ENCODE assay signal across 19 cellular contexts in the genomic region with DNA sequence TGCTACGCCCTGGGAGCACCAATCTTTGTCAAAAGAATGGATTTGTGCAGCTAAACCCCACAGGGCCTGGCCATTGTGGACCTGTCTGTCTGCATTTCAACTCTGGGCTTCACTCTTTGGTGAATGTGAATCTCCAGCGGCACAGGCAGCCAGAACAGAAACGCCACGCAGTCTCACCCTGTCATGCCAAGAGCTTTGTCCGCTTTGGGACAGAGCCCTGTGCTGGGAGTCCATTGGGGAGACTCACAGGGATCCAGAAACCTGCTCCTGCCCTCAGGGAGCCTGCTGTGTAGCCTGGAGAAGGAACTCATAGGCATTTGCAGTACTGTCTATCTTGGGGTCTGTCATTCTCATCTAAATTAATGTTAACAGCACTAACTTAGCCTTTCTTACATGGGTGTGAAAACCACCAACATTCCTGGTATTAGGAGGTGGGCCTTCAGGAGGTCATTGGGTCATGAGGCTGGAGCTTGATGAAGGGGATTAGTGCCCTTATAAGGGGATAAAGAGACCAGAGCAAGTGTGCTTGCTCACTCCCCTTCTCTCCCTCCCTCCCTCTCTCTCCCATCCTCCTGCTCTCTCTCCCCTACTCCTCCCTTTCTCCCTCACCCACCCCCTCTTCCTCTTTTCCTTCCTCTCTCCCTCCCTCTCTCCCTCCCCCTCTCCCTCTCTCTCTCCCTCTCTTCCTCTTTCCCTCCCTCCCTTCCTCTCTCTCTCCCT. TPM values are rescaled to one million over a fixed set of nuclear protein-coding genes. Genes with fewer than 3 reads are reported as not detected.
A peak's percentile ranks its signal among the peaks of the same experiment; 100 is the strongest.
DNase-seq lines count a peak whose midpoint lies in the region; ATAC-seq, FAIRE-seq and TF ChIP-seq lines count a peak whose summit lies in the region.
"Had no signal": no experiment of that assay in that cellular context is flagged by ENCODE, and none has a peak within 500 bp of the region (broad histone marks: within the 10 kb centered on the region; RNA-seq: fewer than 3 reads in every experiment).

No MANE protein-coding gene starts in this region.

- H3K56ac ChIP-seq in mesendoderm (ENCODE audit: low read length): no peak overlapping the region

- no TSS peak for BruUV-seq in HepG2 (replicated peaks; lab: Mats Ljungman, UMichigan)

- DNase-seq in HepG2 (ENCODE audit: low spot score): no peak
- no peak for DNase-seq in right lobe of liver
- DNase-seq in caudate nucleus (lab: John Stamatoyannopoulos, UW): no peak
- DNase-seq in mesendoderm: peak; percentile 60
- no peak for DNase-seq in right cardiac atrium
- DNase-seq in dermis blood vessel endothelial cell: no peak
- DNase-seq in inferior parietal cortex (ENCODE audit: extremely low spot score): no peak
- DNase-seq: COR-L47, MV-4-11, NCI-H1436, NCI-H2081, NCI-H524, SJCRH30 had no signal

- H2BK120ac ChIP-seq in mesendoderm (ENCODE audit: low read depth, low read length): no peak overlapping the region

- no peaks in the 10 kb centered on the region for H4K20me1 ChIP-seq in HepG2 (ENCODE audit: insufficient read depth, low read length)

- H3K36me3 ChIP-seq in HepG2 (replicated peaks in 1 of 2; ENCODE audit: control insufficient read depth in 1 of 2, insufficient read depth in 2 of 2, low read length in 2 of 2) (peaks cover 5 to 46% of the 10 kb centered on the region in 2 experiments; a peak in 3 of 5 replicates), right lobe of liver (no peaks in the 10 kb centered on the region), mesendoderm (ENCODE audit: control insufficient read depth, insufficient read depth, low read length) (peaks cover 1% of the 10 kb centered on the region)
- H3K36me3 ChIP-seq: SJCRH30 had no signal

- no peak overlapping the region for H3K4me3 ChIP-seq in HepG2 (replicated peaks in 1 of 3; ENCODE audit: insufficient read depth in 1 of 3, low read depth in 2 of 3, low read length in 3 of 3)
- no peak overlapping the region for H3K4me3 ChIP-seq in right lobe of liver
- H3K4me3 ChIP-seq in mesendoderm (ENCODE audit: low read length): no peak overlapping the region
- H3K4me3 ChIP-seq in right cardiac atrium (ENCODE audit: low read length): no peak overlapping the region
- H3K4me3 ChIP-seq: SJCRH30 had no signal

- no peak overlapping the region for H3K4ac ChIP-seq in mesendoderm (ENCODE audit: low read depth, low read length)

- no peak for TF ChIP-seq RAD21 in HepG2 (CRISPR knock-in tag; IDR thresholded peaks at IDR 0.05)

- no peak; the same call in 2 of the 3 replicates for ATAC-seq in HepG2
- no peak for ATAC-seq in right lobe of liver
- no peak for ATAC-seq in right cardiac atrium
- no peak for ATAC-seq in GM21447 (IDR thresholded peaks at IDR 0.05; ENCODE audit: unreplicated experiment)

- FAIRE-seq in HepG2 (lab: Jason Lieb, UNC): no peak
- FAIRE-seq: A204.1, GM12892 had no signal

- no peak overlapping the region for H2AFZ ChIP-seq in HepG2 (ENCODE audit: low read length)

- no peaks in the 10 kb centered on the region for H3K79me1 ChIP-seq in mesendoderm (ENCODE audit: low read length)

- peak overlapping the region; percentile 16 for H2AK5ac ChIP-seq in mesendoderm (ENCODE audit: low read length)

- no peaks in the 10 kb centered on the region for H3K4me1 ChIP-seq in HepG2 (ENCODE audit: insufficient read depth, low read length)
- no peaks in the 10 kb centered on the region for H3K4me1 ChIP-seq in right lobe of liver
- peaks cover 15% of the 10 kb centered on the region for H3K4me1 ChIP-seq in mesendoderm (ENCODE audit: control insufficient read depth, low read depth, low read length)
- H3K4me1 ChIP-seq in right cardiac atrium (ENCODE audit: control insufficient read depth, insufficient read depth, low read length): peaks cover 4% of the 10 kb centered on the region

- no peaks in the 10 kb centered on the region for H3K79me2 ChIP-seq in HepG2 (ENCODE audit: insufficient read depth, low read length)
- H3K79me2 ChIP-seq in mesendoderm (ENCODE audit: control insufficient read depth, insufficient read depth, low read length): no peaks in the 10 kb centered on the region

- H3K27ac ChIP-seq in HepG2 (ENCODE audit: extremely low read length, insufficient read depth, low read length) (no peak overlapping the region), right lobe of liver (no peak overlapping the region), caudate nucleus (ENCODE audit: low read depth, low read length) (peak overlapping the region; percentile 78), mesendoderm (ENCODE audit: low read depth, low read length) (no peak overlapping the region), right cardiac atrium (ENCODE audit: low read length) (no peak overlapping the region)
- H3K27ac ChIP-seq: HL-60, RWPE1, SJCRH30 had no signal

- H3K27me3 ChIP-seq in HepG2 (ENCODE audit: control insufficient read depth in 1 of 2, insufficient read depth in 2 of 2, low read length in 2 of 2) (no peaks in the 10 kb centered on the region), right lobe of liver (no peaks in the 10 kb centered on the region), mesendoderm (ENCODE audit: insufficient read depth, low read length, poor library complexity) (no peaks in the 10 kb centered on the region), right cardiac atrium (ENCODE audit: control insufficient read depth, insufficient read depth) (no peaks in the 10 kb centered on the region)
- H3K27me3 ChIP-seq: SJCRH30 had no signal

- H2BK15ac ChIP-seq in mesendoderm (replicated peaks; ENCODE audit: low read depth): no peak overlapping the region

- TF ChIP-seq EP300 in HepG2 (IDR thresholded peaks at IDR 0.05; ENCODE audit: low read depth in 2 of 2, low read length in 2 of 2) (no peak), HepG2 (CRISPR knock-in tag; IDR thresholded peaks at IDR 0.05; ENCODE audit: borderline replicate concordance) (no peak)

- H3K9ac ChIP-seq in HepG2 (ENCODE audit: insufficient read depth, low read depth, low read length): no peak overlapping the region
- H3K9ac ChIP-seq in mesendoderm (ENCODE audit: low read length): no peak overlapping the region

- TF ChIP-seq CTCF in HepG2 (CRISPR knock-in tag; IDR thresholded peaks at IDR 0.05) (no peak), right lobe of liver (IDR thresholded peaks at IDR 0.05) (no peak)

- H4K5ac ChIP-seq in mesendoderm (ENCODE audit: low read length): no peak overlapping the region

- POLR2A ChIA-PET in HepG2 (lab: Yijun Ruan, JAX): no interaction called here

- peak overlapping the region; percentile 9 for H2BK5ac ChIP-seq in mesendoderm (ENCODE audit: low read length)

- H3K18ac ChIP-seq in mesendoderm (ENCODE audit: low read length): no peak overlapping the region

- CTCF ChIA-PET in HepG2 (lab: Yijun Ruan, JAX; ENCODE audit: low intra/inter-chr PET ratio, low total read pairs): no interaction called here

- 96% methylated on average over 4 of the region's 5 CpGs for WGBS in HepG2 (ENCODE audit: low lambda C conversion rate)
- WGBS in right lobe of liver (ENCODE audit: insufficient coverage, low coverage, low lambda C conversion rate, missing lambda C conversion rate): no CpG with 5 or more reads among the region's 5 CpGs
- WGBS in mesendoderm (ENCODE audit: extremely low coverage, insufficient coverage, low lambda C conversion rate): no CpG with 5 or more reads among the region's 5 CpGs
- WGBS in right cardiac atrium: 96% methylated on average over 5 of the region's 5 CpGs

- H3K9me3 ChIP-seq in HepG2 (ENCODE audit: low read length) (no peaks in the 10 kb centered on the region), right lobe of liver (no peaks in the 10 kb centered on the region), right cardiac atrium (ENCODE audit: control insufficient read depth, low read length) (no peaks in the 10 kb centered on the region)
- H3K9me3 ChIP-seq: SJCRH30 had no signal

- in situ Hi-C loops in HepG2 (cut with HindIII; ENCODE audit: extremely low pct_ligation_motif_present, low pct_unique_long_range_greater_than_20kb): no loop called here

- H3K4me2 ChIP-seq in HepG2 (ENCODE audit: low read depth, low read length): no peak overlapping the region
- H3K4me2 ChIP-seq in mesendoderm (ENCODE audit: low read length): no peak overlapping the region

- intact Hi-C loops in HepG2 (cut with micrococcal nuclease; ENCODE audit: unreplicated experiment) (no loop called here), right lobe of liver (cut with DNase I) (no loop called here), right cardiac atrium (cut with DNase I) (loop anchor here in 1 of 4 donors (10.0 kb wide), 1 partner anchor 48 kb away; no protein-coding TSS in a partner anchor)

- H4K8ac ChIP-seq in mesendoderm (ENCODE audit: low read depth, low read length): no peak overlapping the region

- H3K23ac ChIP-seq in mesendoderm (ENCODE audit: low read length): no peak overlapping the region

- TF ChIP-seq POLR2A in HepG2 (IDR thresholded peaks at IDR 0.05; ENCODE audit: insufficient read depth in 1 of 2, low read depth in 2 of 2, low read length in 2 of 2) (no peak), right lobe of liver (IDR thresholded peaks at IDR 0.05) (no peak)

RNA-seq across cellular contexts. Expression of gene CDRT4, which starts 25.8 kb away (rescaled TPM):
- total RNA-seq in HepG2 (2016; rRNA removed; fragmentation: Illumina TruSeq; extraction: Trizol) (1.9 and 5.8 TPM in 2 replicates), right lobe of liver (1 to 10 TPM in 3 of 6 experiments, under 1 TPM in 3; 0.43 to 3.3 (median 1.3) TPM), right cardiac atrium (1 to 10 TPM; 1.4 to 3.6 (median 2.3) TPM), dermis blood vessel endothelial cell (0.93 and 1.9 TPM in 2 replicates)
- total RNA-seq in HepG2 (2016; cell fraction: cytosol; rRNA removed; fragmentation: Illumina TruSeq; extraction: Trizol; ENCODE audit: low read depth): 2.1 and 2.8 TPM in 2 replicates
- total RNA-seq in HepG2 (2016; cell fraction: insoluble cytoplasmic fraction; rRNA removed; fragmentation: Illumina TruSeq; extraction: Trizol): 2.8 and 3.9 TPM in 2 replicates
- 0.93 and 2.2 TPM in 2 replicates for total RNA-seq in HepG2 (2016; cell fraction: membrane; rRNA removed; fragmentation: Illumina TruSeq; extraction: Trizol)
- total RNA-seq in HepG2 (2016; cell fraction: nucleus; rRNA removed; fragmentation: Illumina TruSeq; extraction: Trizol): 6.2 and 8.3 TPM in 2 replicates
- polyA plus RNA-seq in HepG2 (2011; rRNA removed) (12.1 and 12.8 TPM in 2 replicates), right cardiac atrium (2.7 TPM)
- 1.4 and 2.4 TPM in 2 replicates for polyA plus RNA-seq in HepG2 (2011; cell fraction: cytosol; rRNA removed)
- polyA plus RNA-seq in HepG2 (2011; cell fraction: nucleus; rRNA removed): 85.1 and 85.9 TPM in 2 replicates
- polyA plus RNA-seq in HepG2 (2012): 4.8 and 8.8 TPM in 2 replicates
- polyA plus RNA-seq in HepG2 (2016; cell fraction: cytosol; fragmentation: Illumina TruSeq; extraction: Trizol; ENCODE audit: low read depth): 0.59 and 0.97 TPM in 2 replicates
- polyA plus RNA-seq in HepG2 (2016; cell fraction: insoluble cytoplasmic fraction; fragmentation: Illumina TruSeq; extraction: Trizol; ENCODE audit: low read depth): 1.7 and 2.7 TPM in 2 replicates
- polyA plus RNA-seq in HepG2 (2016; cell fraction: membrane; fragmentation: Illumina TruSeq; extraction: Trizol; ENCODE audit: low read depth): 2.3 and 2.4 TPM in 2 replicates
- polyA plus RNA-seq in HepG2 (2016; cell fraction: nucleus; fragmentation: Illumina TruSeq; extraction: Trizol; ENCODE audit: insufficient read depth, low read depth): 38.4 and 39.4 TPM in 2 replicates
- 9.6 and 12.2 TPM in 2 replicates for polyA minus RNA-seq in HepG2 (2011; rRNA and poly(A)+ RNA removed; ENCODE audit: low replicate concordance)
- 0.97 TPM in 1 of 2 replicates, not detected in the other for polyA minus RNA-seq in HepG2 (2011; cell fraction: cytosol; rRNA and poly(A)+ RNA removed)
- polyA minus RNA-seq in HepG2 (2011; cell fraction: nucleus; rRNA and poly(A)+ RNA removed): 22.5 and 27.2 TPM in 2 replicates
- 6.1 TPM for polyA plus RNA-seq in mesendoderm (2013, experiment 1 of 2)
- 5.9 TPM for polyA plus RNA-seq in mesendoderm (2013, experiment 2 of 2)
- total RNA-seq: LHCN-M2 had no signal
